ENCODE assay signal across 16 cellular contexts in the genomic region with DNA sequence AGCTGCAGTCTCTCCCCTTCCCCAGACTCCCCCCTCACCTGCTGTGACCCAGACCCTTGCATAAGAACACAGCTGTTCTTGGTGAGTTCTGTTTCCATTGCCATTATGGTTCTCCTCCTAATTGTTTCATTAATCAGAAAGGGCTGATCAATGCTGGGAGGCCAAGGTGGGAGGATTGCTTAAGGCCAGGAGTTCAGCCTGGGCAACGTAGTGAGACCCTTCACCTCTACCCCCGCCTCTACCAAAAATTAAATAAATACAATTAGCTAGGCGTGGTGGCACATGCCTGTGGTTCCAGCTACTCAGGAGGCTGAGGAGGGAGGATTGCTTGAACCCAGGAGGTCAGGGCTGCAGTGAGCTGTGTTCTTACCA. TPM values are rescaled to one million over a fixed set of nuclear protein-coding genes. Genes with fewer than 3 reads are reported as not detected.
DNase-seq lines count a peak whose midpoint lies in the region; ATAC-seq and TF ChIP-seq lines count a peak whose summit lies in the region.
"Had no signal": no experiment of that assay in that cellular context is flagged by ENCODE, and none has a peak within 500 bp of the region (broad histone marks: within the 10 kb centered on the region; RNA-seq: fewer than 3 reads in every experiment).

No MANE protein-coding gene starts in this region.

- no peak for TF ChIP-seq CTCF in HEK293 (tag by site-specific recombination; IDR thresholded peaks at IDR 0.05)
- no peak for TF ChIP-seq CTCF in WTC11 (IDR thresholded peaks at IDR 0.05)

- H3K27ac ChIP-seq in HEK293 (ENCODE audit: extremely low read depth, low read depth, low read length), result no peak overlapping the region

- no peak overlapping the region for H3K4me3 ChIP-seq in HEK293 (ENCODE audit: low read depth, low read length)
- H3K4me3 ChIP-seq: GM23338 had no signal

- H3K27me3 Mint-ChIP-seq in WTC11 (ENCODE audit: low read depth), result no peaks in the 10 kb centered on the region; the same call in 1 of the 2 replicates
- peaks cover 3% of the 10 kb centered on the region for H3K27me3 Mint-ChIP-seq in activated CD8-positive, alpha-beta T cell treated with anti-CD3 and anti-CD28 coated beads, Interleukin-2, amount 10 ng/mL, durations not matched to agents 7 days and 5 days (ENCODE audit: low read depth)

- H3K27ac Mint-ChIP-seq in WTC11, result no peak overlapping the region
- no peak overlapping the region for H3K27ac Mint-ChIP-seq in activated CD8-positive, alpha-beta T cell treated with anti-CD3 and anti-CD28 coated beads, Interleukin-2, amount 10 ng/mL, durations not matched to agents 7 days and 5 days
- H3K27ac Mint-ChIP-seq: GM23338, IgD-negative memory B cell had no signal

- no peaks in the 10 kb centered on the region for H3K36me3 ChIP-seq in HEK293 (ENCODE audit: control insufficient read depth in 2 of 2, insufficient read depth in 1 of 2, low read length in 2 of 2)

- CTCF ChIA-PET in HEK293 (lab: Yijun Ruan, JAX), result interaction anchor here (0.6 kb wide), 1 partner anchor 154 kb away, joined by 3 read pairs; no protein-coding TSS in a partner anchor
- CTCF ChIA-PET in WTC11 (lab: Charles Lee), result interaction anchor here (1.6 kb wide), 1 partner anchor 150 kb away, joined by 4 read pairs; no protein-coding TSS in a partner anchor
- CTCF ChIA-PET in activated CD8-positive, alpha-beta T cell treated with anti-CD3 and anti-CD28 coated beads, Interleukin-2, amount 10 ng/mL, durations not matched to agents 7 days and 5 days (lab: Charles Lee), result interaction anchor here (4.1 kb wide), 1 partner anchor 25 kb away, joined by 13 read pairs; no protein-coding TSS in a partner anchor

- H3K9me3 ChIP-seq in HEK293 (ENCODE audit: control insufficient read depth, insufficient read depth, low read depth, low read length), result no peaks in the 10 kb centered on the region

- no peaks in the 10 kb centered on the region for H3K9me3 Mint-ChIP-seq in WTC11
- no peaks in the 10 kb centered on the region for H3K9me3 Mint-ChIP-seq in activated CD8-positive, alpha-beta T cell treated with anti-CD3 and anti-CD28 coated beads, Interleukin-2, amount 10 ng/mL, durations not matched to agents 7 days and 5 days (ENCODE audit: insufficient read depth)
- H3K9me3 Mint-ChIP-seq: CD4-positive, alpha-beta memory T cell; GM23338; HFFc6; IgD-negative memory B cell had no signal

- H3K4me1 ChIP-seq in HEK293 (ENCODE audit: control insufficient read depth, insufficient read depth, low read length), result peaks cover 2% of the 10 kb centered on the region; the same call in 1 of the 2 replicates

- H3K36me3 Mint-ChIP-seq in WTC11, result no peaks in the 10 kb centered on the region
- no peaks in the 10 kb centered on the region for H3K36me3 Mint-ChIP-seq in activated CD8-positive, alpha-beta T cell treated with anti-CD3 and anti-CD28 coated beads, Interleukin-2, amount 10 ng/mL, durations not matched to agents 7 days and 5 days (ENCODE audit: low read depth)
- H3K36me3 Mint-ChIP-seq: CD14-positive monocyte; CD4-positive, alpha-beta memory T cell; IgD-negative memory B cell had no signal

- no peak overlapping the region for H3K4me3 Mint-ChIP-seq in WTC11
- no peak overlapping the region for H3K4me3 Mint-ChIP-seq in activated CD8-positive, alpha-beta T cell treated with anti-CD3 and anti-CD28 coated beads, Interleukin-2, amount 10 ng/mL, durations not matched to agents 7 days and 5 days
- H3K4me3 Mint-ChIP-seq: CD4-positive, alpha-beta memory T cell; GM23338; IgD-negative memory B cell had no signal

- POLR2A ChIA-PET in HEK293 (lab: Yijun Ruan, JAX) (no interaction called here), WTC11 (lab: Charles Lee) (no interaction called here)
- POLR2A ChIA-PET in activated CD8-positive, alpha-beta T cell treated with anti-CD3 and anti-CD28 coated beads, Interleukin-2, amount 10 ng/mL, durations not matched to agents 7 days and 5 days (lab: Charles Lee), result no interaction called here

- no peaks in the 10 kb centered on the region for H3K4me1 Mint-ChIP-seq in WTC11
- no peaks in the 10 kb centered on the region for H3K4me1 Mint-ChIP-seq in activated CD8-positive, alpha-beta T cell treated with anti-CD3 and anti-CD28 coated beads, Interleukin-2, amount 10 ng/mL, durations not matched to agents 7 days and 5 days (ENCODE audit: low read depth)
- H3K4me1 Mint-ChIP-seq: GM23338, IgD-negative memory B cell had no signal

- ATAC-seq in WTC11, result no peak
- ATAC-seq in activated CD8-positive, alpha-beta T cell treated with anti-CD3 and anti-CD28 coated beads, Interleukin-2, amount 10 ng/mL, durations not matched to agents 7 days and 5 days, result no peak
- ATAC-seq: GM23338 had no signal

- DNase-seq in WTC11 (ENCODE audit: low spot score) (no peak), mesenteric fat pad (ENCODE audit: low spot score) (peak; percentile 6), foreskin melanocyte (no peak)
- no peak for DNase-seq in activated effector memory CD4-positive, alpha-beta T cell treated with Interleukin-2 at 50 U/mL for 16 hours
- DNase-seq in activated CD8-positive, alpha-beta T cell treated with anti-CD3 and anti-CD28 coated beads, Interleukin-2, amount 10 ng/mL, durations not matched to agents 7 days and 5 days, result no peak
- DNase-seq: ACHN; CD4-positive, alpha-beta memory T cell; DMS153; DMS79; GDM1; HFFc6 had no signal

TF ChIP-seq in HEK293, 187 proteins besides CTCF, POLR2A, EP300 and RAD21:
- TF ChIP-seq HOXA7 (CRISPR knock-in tag; IDR thresholded peaks at IDR 0.05; ENCODE audit: borderline replicate concordance) (no peak), ZNF121 (tag by site-specific recombination; IDR thresholded peaks at IDR 0.05) (peak; percentile 61)

TF ChIP-seq in WTC11, 78 proteins besides CTCF, POLR2A, EP300 and RAD21:
- TF ChIP-seq, protein P1, sequence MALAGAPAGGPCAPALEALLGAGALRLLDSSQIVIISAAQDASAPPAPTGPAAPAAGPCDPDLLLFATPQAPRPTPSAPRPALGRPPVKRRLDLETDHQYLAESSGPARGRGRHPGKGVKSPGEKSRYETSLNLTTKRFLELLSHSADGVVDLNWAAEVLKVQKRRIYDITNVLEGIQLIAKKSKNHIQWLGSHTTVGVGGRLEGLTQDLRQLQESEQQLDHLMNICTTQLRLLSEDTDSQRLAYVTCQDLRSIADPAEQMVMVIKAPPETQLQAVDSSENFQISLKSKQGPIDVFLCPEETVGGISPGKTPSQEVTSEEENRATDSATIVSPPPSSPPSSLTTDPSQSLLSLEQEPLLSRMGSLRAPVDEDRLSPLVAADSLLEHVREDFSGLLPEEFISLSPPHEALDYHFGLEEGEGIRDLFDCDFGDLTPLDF (CRISPR knock-in tag; IDR thresholded peaks at IDR 0.05), result no peak
- TF ChIP-seq ZNF121 (CRISPR knock-in tag; IDR thresholded peaks at IDR 0.05), result peak; percentile 63; the same call in 1 of the 2 replicates

RNA-seq across cellular contexts. Expression of a gene that starts 17.2 kb away (rescaled TPM):
- total RNA-seq in WTC11 (2021) (0.18 to 0.30 TPM (median 0.22 TPM) in 3 replicates), mesenteric fat pad (0.35 TPM)
- total RNA-seq in activated CD8-positive, alpha-beta T cell treated with anti-CD3 and anti-CD28 coated beads, Interleukin-2, amount 10 ng/mL, durations not matched to agents 7 days and 5 days, result under 1 TPM; 0.23 to 0.55 TPM

RNA-seq across cellular contexts. Expression of a gene that starts 29.6 kb away (rescaled TPM):
- total RNA-seq in WTC11 (2021) (not detected in 3 replicates), mesenteric fat pad (not detected)
- total RNA-seq in activated CD8-positive, alpha-beta T cell treated with anti-CD3 and anti-CD28 coated beads, Interleukin-2, amount 10 ng/mL, durations not matched to agents 7 days and 5 days, result not detected
- total RNA-seq: CD4-positive, alpha-beta memory T cell; Daoy; HFFc6 had no signal

RNA-seq across cellular contexts. Expression of a gene that starts 40.8 kb away (rescaled TPM):
- 2.7 to 2.9 TPM (median 2.8 TPM) in 3 replicates for total RNA-seq in WTC11 (2021)
- total RNA-seq in mesenteric fat pad, result not detected
- total RNA-seq in activated CD8-positive, alpha-beta T cell treated with anti-CD3 and anti-CD28 coated beads, Interleukin-2, amount 10 ng/mL, durations not matched to agents 7 days and 5 days, result not detected
- total RNA-seq: CD4-positive, alpha-beta memory T cell; Daoy; HFFc6 had no signal

RNA-seq across cellular contexts. Expression of a gene that starts 51.8 kb away (rescaled TPM):
- 0.09 to 0.21 TPM (median 0.18 TPM) in 3 replicates for total RNA-seq in WTC11 (2021)
- not detected for total RNA-seq in mesenteric fat pad
- total RNA-seq in activated CD8-positive, alpha-beta T cell treated with anti-CD3 and anti-CD28 coated beads, Interleukin-2, amount 10 ng/mL, durations not matched to agents 7 days and 5 days, result not detected
- total RNA-seq: CD4-positive, alpha-beta memory T cell; GM23338; HFFc6 had no signal
